ENCODE assay signal across 31 cellular contexts in the genomic region with DNA sequence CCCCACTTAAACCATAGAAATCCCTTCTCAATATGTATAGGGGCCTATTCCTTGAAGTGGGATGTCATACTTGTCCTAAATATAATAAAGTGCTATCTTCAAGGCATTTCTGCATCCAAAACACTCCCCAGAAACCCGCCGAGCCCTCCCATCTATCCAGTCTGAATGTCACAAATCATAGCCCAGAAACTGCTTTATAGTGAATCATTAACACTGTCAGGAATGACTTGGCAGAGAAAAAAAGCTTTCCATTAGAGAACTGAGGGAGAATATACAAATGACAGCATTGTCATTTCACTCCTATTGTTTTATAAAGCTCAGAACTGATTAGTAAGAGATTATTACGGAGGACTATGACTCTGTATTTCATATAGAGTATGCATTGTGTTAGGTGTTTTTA. TPM values are rescaled to one million over a fixed set of nuclear protein-coding genes. Genes with fewer than 3 reads are reported as not detected.
"Had no signal": no experiment of that assay in that cellular context is flagged by ENCODE, and none has a peak within 500 bp of the region (broad histone marks: within the 10 kb centered on the region; RNA-seq: fewer than 3 reads in every experiment).

No MANE protein-coding gene starts in this region.

- H3K36me3 Mint-ChIP-seq: activated naive CD4-positive, alpha-beta T cell treated with anti-CD3 and anti-CD28 coated beads, Interleukin-2, amount 50 U/mL, for 24 hours; activated naive CD8-positive, alpha-beta T cell treated with anti-CD3 and anti-CD28 coated beads, Interleukin-2, amount 10 ng/mL, durations not matched to agents 7 days and 5 days had no signal

- ATAC-seq: activated CD8-positive, alpha-beta T cell treated with anti-CD3 and anti-CD28 coated beads for 36 hours had no signal

- H3K4me3 Mint-ChIP-seq: activated CD4-positive, alpha-beta T cell treated with anti-CD3 and anti-CD28 coated beads, Interleukin-2, amount 10 ng/mL, durations not matched to agents 24 days and 14 days; activated CD8-positive, alpha-beta T cell treated with anti-CD3 and anti-CD28 coated beads for 36 hours; activated naive CD4-positive, alpha-beta T cell treated with anti-CD3 and anti-CD28 coated beads, Interleukin-2, amount 50 U/mL, for 24 hours; activated naive CD8-positive, alpha-beta T cell treated with anti-CD3 and anti-CD28 coated beads, Interleukin-2, amount 10 ng/mL, durations not matched to agents 7 days and 5 days had no signal

- H3K27ac ChIP-seq: ascending aorta, breast epithelium, SJCRH30, SK-N-MC, WERI-Rb-1 had no signal

- H3K4me1 ChIP-seq: ascending aorta, breast epithelium, SJCRH30 had no signal

- H3K36me3 ChIP-seq: ascending aorta, breast epithelium, SJCRH30, WERI-Rb-1 had no signal

- H3K27ac Mint-ChIP-seq: activated CD4-positive, alpha-beta T cell treated with anti-CD3 and anti-CD28 coated beads, Interleukin-2, amount 10 ng/mL, durations not matched to agents 24 days and 14 days; activated CD8-positive, alpha-beta T cell treated with anti-CD3 and anti-CD28 coated beads for 36 hours; activated naive CD4-positive, alpha-beta T cell treated with anti-CD3 and anti-CD28 coated beads, Interleukin-2, amount 50 U/mL, for 24 hours; activated naive CD8-positive, alpha-beta T cell treated with anti-CD3 and anti-CD28 coated beads, Interleukin-2, amount 10 ng/mL, durations not matched to agents 7 days and 5 days; activated T-helper 2 cell treated with anti-CD3 and anti-CD28 coated beads, Interferon-gamma antibody, Interleukin-2, Interleukin-4, amounts not matched to agents 10 μg/mL and 5 μg/mL and 100 μg/mL, durations not matched to agents 14 hours and 24 hours and 36 hours had no signal

- H3K9me3 Mint-ChIP-seq: activated CD4-positive, alpha-beta T cell treated with anti-CD3 and anti-CD28 coated beads, Interleukin-2, amount 10 ng/mL, durations not matched to agents 24 days and 14 days; activated CD8-positive, alpha-beta T cell treated with anti-CD3 and anti-CD28 coated beads for 36 hours; activated naive CD4-positive, alpha-beta T cell treated with anti-CD3 and anti-CD28 coated beads, Interleukin-2, amount 50 U/mL, for 24 hours; activated T-helper 2 cell treated with anti-CD3 and anti-CD28 coated beads, Interferon-gamma antibody, Interleukin-2, Interleukin-4, amounts not matched to agents 10 μg/mL and 5 μg/mL and 100 μg/mL, durations not matched to agents 14 hours and 24 hours and 36 hours had no signal

- DNase-seq: activated CD4-positive, alpha-beta T cell treated with anti-CD3 and anti-CD28 coated beads, Interleukin-2, amount 10 ng/mL, durations not matched to agents 24 days and 14 days; activated CD4-positive, alpha-beta T cell treated with anti-CD3 and anti-CD28 coated beads, Interleukin-2, amount 50 U/mL, for 4 hours; activated CD4-positive, CD25-positive, alpha-beta regulatory T cell; activated CD8-positive, alpha-beta T cell treated with anti-CD3 and anti-CD28 coated beads for 36 hours; activated gamma-delta T cell; activated naive CD4-positive, alpha-beta T cell treated with Interleukin-2 at 50 U/mL for 16 hours; activated naive CD8-positive, alpha-beta T cell treated with anti-CD3 and anti-CD28 coated beads, Interleukin-2, amount 10 ng/mL, durations not matched to agents 7 days and 5 days; activated T-cell treated with anti-CD3 and anti-CD28 coated beads, Interleukin-2, amount 50 U/mL, for 1 hour; amygdala; Karpas-422; KBM-7; NCI-H1105; NCI-H1436; NCI-H1694; NCI-H1930; NCI-H2081 treated with DMSO at 0.1 percent for 48 hours; NCI-H345; NCI-H524 treated with DMSO at 0.1 percent for 48 hours; NK-92 treated with Interleukin-12 subunit alpha and Interleukin-12 subunit beta, amount 100 ng/mL, for 24 hours; SHP77; SJCRH30; T1000; WERI-Rb-1 had no signal

- H3K27me3 ChIP-seq: ascending aorta, breast epithelium, SJCRH30 had no signal

- H3K4me3 ChIP-seq: ascending aorta, breast epithelium, SJCRH30, SK-N-MC had no signal

- H3K27me3 Mint-ChIP-seq: activated CD4-positive, alpha-beta T cell treated with anti-CD3 and anti-CD28 coated beads, Interleukin-2, amount 10 ng/mL, durations not matched to agents 24 days and 14 days; activated naive CD8-positive, alpha-beta T cell treated with anti-CD3 and anti-CD28 coated beads, Interleukin-2, amount 10 ng/mL, durations not matched to agents 7 days and 5 days had no signal

- H3K9me3 ChIP-seq: ascending aorta, breast epithelium, SJCRH30 had no signal

- H3K4me1 Mint-ChIP-seq: activated CD4-positive, alpha-beta T cell treated with anti-CD3 and anti-CD28 coated beads, Interleukin-2, amount 10 ng/mL, durations not matched to agents 24 days and 14 days; activated naive CD4-positive, alpha-beta T cell treated with anti-CD3 and anti-CD28 coated beads, Interleukin-2, amount 50 U/mL, for 24 hours; activated naive CD8-positive, alpha-beta T cell treated with anti-CD3 and anti-CD28 coated beads, Interleukin-2, amount 10 ng/mL, durations not matched to agents 7 days and 5 days had no signal

RNA-seq across cellular contexts. Expression of a gene that starts 48.4 kb away (rescaled TPM):
- total RNA-seq: activated CD4-positive, alpha-beta T cell treated with anti-CD3 and anti-CD28 coated beads, Interleukin-2, amount 10 ng/mL, durations not matched to agents 24 days and 14 days; activated CD8-positive, alpha-beta memory T cell treated with anti-CD3 and anti-CD28 coated beads for 36 hours; activated naive CD8-positive, alpha-beta T cell treated with anti-CD3 and anti-CD28 coated beads, Interleukin-2, amount 10 ng/mL, durations not matched to agents 7 days and 5 days; activated T-helper 2 cell treated with anti-CD3 and anti-CD28 coated beads, Interferon-gamma antibody, Interleukin-2, Interleukin-4, amounts not matched to agents 10 μg/mL and 5 μg/mL and 100 μg/mL, durations not matched to agents 14 hours and 24 hours and 36 hours; T-helper 1 cell treated with Interleukin-12 subunit alpha and Interleukin-12 subunit beta and Interleukin-4 antibody, amounts not matched to agents 30 ng/mL and 1 ng/mL, for 36 hours; T-helper 2 cell treated with Interferon-gamma antibody and Interleukin-4, amounts not matched to agents 100 ng/mL and 5 ng/mL, for 36 hours had no signal
